In genomic region chr2:113333735-113334134, GRCh38 we compare ENCODE assay signal across 1 cellular context. TPM values are rescaled to one million over a fixed set of nuclear protein-coding genes. Genes with fewer than 3 reads are reported as not detected.
"Had no signal": no experiment of that assay in that cellular context is flagged by ENCODE, and none has a peak within 500 bp of the region (broad histone marks: within the 10 kb centered on the region; RNA-seq: fewer than 3 reads in every experiment).

No MANE protein-coding gene starts in this region.

RNA-seq across cellular contexts. Expression of gene PAX8, which starts 55.0 kb away (rescaled TPM):
- total RNA-seq: G401 had no signal
